Comparison of ENCODE assay signal across 21 cellular contexts in genomic region chr10:88530629-88531382, GRCh38. TPM values are rescaled to one million over a fixed set of nuclear protein-coding genes. Genes with fewer than 3 reads are reported as not detected.
DNase-seq lines count a peak whose midpoint lies in the region; ATAC-seq and TF ChIP-seq lines count a peak whose summit lies in the region.
"Had no signal": no experiment of that assay in that cellular context is flagged by ENCODE, and none has a peak within 500 bp of the region (broad histone marks: within the 10 kb centered on the region; RNA-seq: fewer than 3 reads in every experiment).

No MANE protein-coding gene starts in this region.

- no TSS peak for BruUV-seq in PC-3 (replicated peaks; lab: Mats Ljungman, UMichigan)

- no peak overlapping the region for H3K27ac ChIP-seq in HEK293 (ENCODE audit: extremely low read depth, low read depth, low read length)
- no peak overlapping the region for H3K27ac ChIP-seq in body of pancreas
- no peak overlapping the region for H3K27ac ChIP-seq in mesendoderm (ENCODE audit: low read depth, low read length)
- H3K27ac ChIP-seq in PC-3 (ENCODE audit: low read length) = no peak overlapping the region
- H3K27ac ChIP-seq: GM23248, HL-60 had no signal

- H2AK5ac ChIP-seq in mesendoderm (ENCODE audit: low read length) = no peak overlapping the region

- no peak overlapping the region for H3K9ac ChIP-seq in mesendoderm (ENCODE audit: low read length)
- no peak overlapping the region for H3K9ac ChIP-seq in PC-3 (ENCODE audit: low read length)
- H3K9ac ChIP-seq: GM23248 had no signal

- no peak for TF ChIP-seq POLR2A in body of pancreas (IDR thresholded peaks at IDR 0.05)

- no peaks in the 10 kb centered on the region for H3F3A ChIP-seq in PC-3 (ENCODE audit: low read length, unreplicated experiment)

- H3K27me3 ChIP-seq in body of pancreas (no peaks in the 10 kb centered on the region), mesendoderm (ENCODE audit: insufficient read depth, low read length, poor library complexity) (no peaks in the 10 kb centered on the region), PC-3 (ENCODE audit: low read length) (no peaks in the 10 kb centered on the region)
- H3K27me3 ChIP-seq: BE2C had no signal

- 59 to 95% methylated on average over 3 of the region's 3 CpGs for WGBS in body of pancreas, 2 donors
- WGBS in mesendoderm (ENCODE audit: extremely low coverage, insufficient coverage, low lambda C conversion rate) = 100% methylated on average over 1 of the region's 3 CpGs

- H4K8ac ChIP-seq in mesendoderm (ENCODE audit: low read depth, low read length) = no peak overlapping the region

- H3K4me2 ChIP-seq in mesendoderm (ENCODE audit: low read length) (no peak overlapping the region), PC-3 (ENCODE audit: low read length) (no peak overlapping the region)

- no peaks in the 10 kb centered on the region for H4K20me1 ChIP-seq in PC-3 (ENCODE audit: low read length)

- no peak overlapping the region for H3K56ac ChIP-seq in mesendoderm (ENCODE audit: low read length)

- TF ChIP-seq CTCF in HEK293 (tag by site-specific recombination; IDR thresholded peaks at IDR 0.05) (peak; percentile 19; the same call in 1 of the 2 replicates), body of pancreas (IDR thresholded peaks at IDR 0.05) (peak in 3 of 7 experiments; percentile 2 to 18 (median 13)), PC-3 (conservative IDR thresholded peaks at IDR 0.05; ENCODE audit: low read depth, low read length) (no peak)

- H3K4me1 ChIP-seq in HEK293 (ENCODE audit: control insufficient read depth, insufficient read depth, low read length) (peaks cover 9% of the 10 kb centered on the region), body of pancreas (peaks cover 3% of the 10 kb centered on the region), mesendoderm (ENCODE audit: control insufficient read depth, low read depth, low read length) (no peaks in the 10 kb centered on the region), PC-3 (ENCODE audit: insufficient read depth, low read length) (no peaks in the 10 kb centered on the region)
- H3K4me1 ChIP-seq: HAP-1 had no signal

- no peak overlapping the region for H3K23ac ChIP-seq in mesendoderm (ENCODE audit: low read length)

- no peak overlapping the region for H2AFZ ChIP-seq in PC-3 (ENCODE audit: low read length)
- H2AFZ ChIP-seq: GM23248 had no signal

- POLR2A ChIA-PET in HEK293 (lab: Yijun Ruan, JAX) = no interaction called here
- POLR2A ChIA-PET in PC-3 (lab: Charles Lee; ENCODE audit: unreplicated experiment) = no interaction called here

- peak; percentile 70 for ATAC-seq in body of pancreas
- no peak for ATAC-seq in PC-3

- no peak overlapping the region for H2BK15ac ChIP-seq in mesendoderm (replicated peaks; ENCODE audit: low read depth)

- H3K79me1 ChIP-seq in mesendoderm (ENCODE audit: low read length) = no peaks in the 10 kb centered on the region

- CTCF ChIA-PET in HEK293 (lab: Yijun Ruan, JAX) (interaction anchor here (0.7 to 1.0 kb wide), 2 partner anchors 141 to 205 kb away, joined by 3 read pairs; no protein-coding TSS in a partner anchor), PC-3 (lab: Charles Lee) (no interaction called here)

- intact Hi-C loops in body of pancreas (cut with DNase I) (no loop called here), PC-3 (cut with micrococcal nuclease) (no loop called here)

- no peak overlapping the region for H3K4me3 ChIP-seq in HEK293 (ENCODE audit: low read depth, low read length)
- H3K4me3 ChIP-seq in body of pancreas = no peak overlapping the region
- no peak overlapping the region for H3K4me3 ChIP-seq in mesendoderm (ENCODE audit: low read length)
- no peak overlapping the region for H3K4me3 ChIP-seq in PC-3 (ENCODE audit: low read length)
- H3K4me3 ChIP-seq: GM23248, HAP-1 had no signal

- no peak overlapping the region for H2BK120ac ChIP-seq in mesendoderm (ENCODE audit: low read depth, low read length)

- no peak for DNase-seq in body of pancreas
- DNase-seq in mesendoderm = peak; percentile 13
- DNase-seq in activated CD4-positive, CD25-positive, alpha-beta regulatory T cell (lab: John Stamatoyannopoulos, UW) = no peak
- DNase-seq in PC-3 = no peak
- DNase-seq in HuH-7.5 (ENCODE audit: low spot score) = no peak
- DNase-seq: ACHN; BE2C; C1 segment of cervical spinal cord; CD4-positive, CD25-positive, alpha-beta regulatory T cell; CD8-positive, alpha-beta memory T cell; COR-L47; DMS79 treated with DMSO at 0.1 percent for 48 hours; GF-D8; GM23248; KBM-7 had no signal

- no peaks in the 10 kb centered on the region for H3K36me3 ChIP-seq in HEK293 (ENCODE audit: control insufficient read depth in 2 of 2, insufficient read depth in 1 of 2, low read length in 2 of 2)
- no peaks in the 10 kb centered on the region for H3K36me3 ChIP-seq in body of pancreas (replicated peaks in 1 of 2; ENCODE audit: insufficient read depth in 1 of 2, low read depth in 2 of 2)
- no peaks in the 10 kb centered on the region for H3K36me3 ChIP-seq in mesendoderm (ENCODE audit: control insufficient read depth, insufficient read depth, low read length)
- H3K36me3 ChIP-seq in PC-3 (ENCODE audit: low read depth, low read length) = no peaks in the 10 kb centered on the region
- H3K36me3 ChIP-seq: BE2C, HAP-1 had no signal

- no peak overlapping the region for H3K18ac ChIP-seq in mesendoderm (ENCODE audit: low read length)

- H3K4ac ChIP-seq in mesendoderm (ENCODE audit: low read depth, low read length) = no peak overlapping the region

- H3K9me3 ChIP-seq in HEK293 (ENCODE audit: control insufficient read depth, insufficient read depth, low read depth, low read length) = no peaks in the 10 kb centered on the region
- H3K9me3 ChIP-seq in body of pancreas = no peaks in the 10 kb centered on the region
- no peaks in the 10 kb centered on the region for H3K9me3 ChIP-seq in PC-3 (ENCODE audit: low read length)
- H3K9me3 ChIP-seq: BE2C, HAP-1 had no signal

- no peak overlapping the region for H2BK5ac ChIP-seq in mesendoderm (ENCODE audit: low read length)

- no peaks in the 10 kb centered on the region for H3K79me2 ChIP-seq in mesendoderm (ENCODE audit: control insufficient read depth, insufficient read depth, low read length)
- no peaks in the 10 kb centered on the region for H3K79me2 ChIP-seq in PC-3 (ENCODE audit: low read length)

- no peaks in the 10 kb centered on the region for H3K9me2 ChIP-seq in PC-3 (replicated peaks; ENCODE audit: low read length)

- no peak overlapping the region for H4K5ac ChIP-seq in mesendoderm (ENCODE audit: low read length)

TF ChIP-seq in HEK293, 187 proteins besides CTCF, POLR2A, EP300 and RAD21:
- no peak for TF ChIP-seq ZBTB49 (tag by site-specific recombination; IDR thresholded peaks at IDR 0.05; ENCODE audit: low read depth)
- TF ChIP-seq ZNF362 (tag by site-specific recombination; IDR thresholded peaks at IDR 0.05) = no peak
- TF ChIP-seq ZNF416 (tag by site-specific recombination; IDR thresholded peaks at IDR 0.05) = no peak
- TF ChIP-seq ZNF350 (tag by site-specific recombination; IDR thresholded peaks at IDR 0.05) = no peak
- no peak for TF ChIP-seq HOXC10 (CRISPR knock-in tag; IDR thresholded peaks at IDR 0.05)
- no peak for TF ChIP-seq ZNF214 (tag by site-specific recombination; IDR thresholded peaks at IDR 0.05; ENCODE audit: borderline replicate concordance)
- no peak for TF ChIP-seq ZNF580 (tag by site-specific recombination; IDR thresholded peaks at IDR 0.05)
TF ChIP-seq in HEK293: peak in this region for 0.

RNA-seq across cellular contexts. Expression of gene RNLS, which starts 52.3 kb away (rescaled TPM):
- 10 to 100 TPM in 1 of 2 donors, 1 to 10 TPM in 1; 7.9 to 26.5 TPM for total RNA-seq in body of pancreas
- polyA plus RNA-seq in mesendoderm (2013, experiment 1 of 2) = 6.7 TPM
- polyA plus RNA-seq in mesendoderm (2013, experiment 2 of 2) = 6.6 TPM
- not detected in 2 replicates for total RNA-seq in PC-3 (2014; rRNA removed)

RNA-seq across cellular contexts. Expression of gene LIPJ, which starts 55.8 kb away (rescaled TPM):
- total RNA-seq in body of pancreas (under 1 TPM in 1 of 2 donors, not detected in 1; 0.99 TPM), PC-3 (2014; rRNA removed) (not detected in 2 replicates)
- 0.04 TPM for polyA plus RNA-seq in mesendoderm (2013, experiment 1 of 2)
- polyA plus RNA-seq in mesendoderm (2013, experiment 2 of 2) = 0.10 TPM
- total RNA-seq: CD4-positive, CD25-positive, alpha-beta regulatory T cell; GM23248; H4; HT1080 had no signal
- polyA plus RNA-seq: CD4-positive, CD25-positive, alpha-beta regulatory T cell; CD8-positive, alpha-beta memory T cell; IgD-negative memory B cell had no signal
